ENCODE assay signal across 22 cellular contexts in genomic region chr6:168598251-168599117, GRCh38.
"Had no signal": no experiment of that assay in that cellular context is flagged by ENCODE, and none has a peak within 500 bp of the region (broad histone marks: within the 10 kb centered on the region; RNA-seq: fewer than 3 reads in every experiment).

No MANE protein-coding gene starts in this region.

- H3K27me3 ChIP-seq: colonic mucosa, foreskin keratinocyte, ovary, right atrium auricular region, stomach, thyroid gland had no signal

- H3K4me1 Mint-ChIP-seq: endodermal cell; stimulated activated memory B cell treated with anti-CD40 and anti-IgM and Interleukin-4, amounts not matched to agents 10 μg/mL and 1 μg/mL and 100 μg/mL, for 72 hours had no signal

- H3K9me3 Mint-ChIP-seq: neural crest cell had no signal

- H3K4me2 ChIP-seq: hepatocyte, smooth muscle cell had no signal

- H3K4me3 Mint-ChIP-seq: endodermal cell; natural killer cell; neural crest cell; stimulated activated memory B cell treated with anti-CD40 and anti-IgM and Interleukin-4, amounts not matched to agents 10 μg/mL and 1 μg/mL and 100 μg/mL, for 72 hours had no signal

- ATAC-seq: foreskin keratinocyte, left ventricle myocardium superior had no signal

- H3K9me3 ChIP-seq: colonic mucosa, mucosa of descending colon, ovary, right atrium auricular region, stomach, thyroid gland had no signal

- DNase-seq: caudate nucleus; effector CD4-positive, alpha-beta T cell; endodermal cell; erythroblast; foreskin keratinocyte; left ventricle myocardium superior; mesenchymal stem cell; natural killer cell; nucleus accumbens; ovary; stimulated activated CD4-positive, alpha-beta T cell treated with anti-CD3 and anti-CD28 coated beads, Interleukin-2, amount 100 ng/mL, for 48 hours; stimulated activated CD8-positive, alpha-beta memory T cell treated with anti-CD3 and anti-CD28 coated beads, Interleukin-4, amount 100 ng/mL, for 48 hours; thyroid gland had no signal

- H3K79me2 ChIP-seq: hepatocyte had no signal

- H2AFZ ChIP-seq: hepatocyte had no signal

- H3K27ac Mint-ChIP-seq: endodermal cell; stimulated activated memory B cell treated with anti-CD40 and anti-IgM and Interleukin-4, amounts not matched to agents 10 μg/mL and 1 μg/mL and 100 μg/mL, for 72 hours had no signal

- H3K36me3 ChIP-seq: colonic mucosa, ovary, right atrium auricular region, thyroid gland had no signal

- H3K4me3 ChIP-seq: colonic mucosa, hepatocyte, lung, mucosa of descending colon, ovary, right atrium auricular region, smooth muscle cell, stomach, thyroid gland had no signal

- H3K27me3 Mint-ChIP-seq: stimulated activated memory B cell treated with anti-CD40 and anti-IgM and Interleukin-4, amounts not matched to agents 10 μg/mL and 1 μg/mL and 100 μg/mL, for 72 hours had no signal

- H3K4me1 ChIP-seq: colonic mucosa, foreskin keratinocyte, right atrium auricular region, stomach, thyroid gland had no signal

- H3K27ac ChIP-seq: colonic mucosa, foreskin keratinocyte, hepatocyte, ovary, right atrium auricular region, thyroid gland had no signal

- H3K36me3 Mint-ChIP-seq: natural killer cell; stimulated activated memory B cell treated with anti-CD40 and anti-IgM and Interleukin-4, amounts not matched to agents 10 μg/mL and 1 μg/mL and 100 μg/mL, for 72 hours had no signal
